16 cellular contexts compared by ENCODE assay signal in the genomic region with DNA sequence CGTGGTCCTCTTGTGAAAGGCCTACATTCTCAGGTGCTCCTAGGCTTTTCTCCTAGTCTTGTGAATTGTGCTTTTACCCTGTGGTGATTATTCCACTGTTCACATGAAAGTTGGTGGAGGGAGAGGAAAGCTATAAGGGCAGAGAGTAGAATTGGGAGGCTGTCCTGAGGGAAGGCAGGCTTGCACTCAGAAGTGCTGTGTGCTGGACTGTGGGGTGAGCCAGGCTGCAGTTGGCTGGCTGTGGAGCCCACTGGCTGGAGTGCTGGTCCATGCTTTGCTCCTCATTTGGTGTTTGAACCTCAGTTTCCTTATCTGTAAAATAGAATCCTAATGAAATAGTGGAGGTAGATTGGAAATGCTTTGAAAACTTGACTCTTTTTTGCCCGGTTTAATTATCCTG. TPM values are rescaled to one million over a fixed set of nuclear protein-coding genes. Genes with fewer than 3 reads are reported as not detected.
DNase-seq lines count a peak whose midpoint lies in the region; ATAC-seq, FAIRE-seq and TF ChIP-seq lines count a peak whose summit lies in the region.
"Had no signal": no experiment of that assay in that cellular context is flagged by ENCODE, and none has a peak within 500 bp of the region (broad histone marks: within the 10 kb centered on the region; RNA-seq: fewer than 3 reads in every experiment).

No MANE protein-coding gene starts in this region.

- CTCF ChIA-PET in Caco-2 (lab: Charles Lee) (no interaction called here), K562 (lab: Yijun Ruan, JAX; ENCODE audit: low intra/inter-chr PET ratio) (no interaction called here)

- H3K4me3 ChIP-seq in Caco-2 (ENCODE audit: low read depth, low read length) (no peak overlapping the region), K562 (no peak overlapping the region), right cardiac atrium (ENCODE audit: low read length) (no peak overlapping the region), gastrocnemius medialis (no peak overlapping the region)
- H3K4me3 ChIP-seq: BLaER1, SJCRH30 had no signal

- TF ChIP-seq RAD21 in K562 (CRISPR knock-in tag; conservative IDR thresholded peaks at IDR 0.05 in 1 of 2, IDR thresholded peaks at IDR 0.05 in 1 of 2): no peak

- no peak overlapping the region for H3K4me3 Mint-ChIP-seq in Caco-2 (ENCODE audit: unreplicated experiment)
- H3K4me3 Mint-ChIP-seq: CD8-positive, alpha-beta memory T cell had no signal

- H3K9ac ChIP-seq in K562 (ENCODE audit: insufficient read depth in 1 of 2, low read depth in 2 of 2, low read length in 2 of 2): no peak overlapping the region
- H3K9ac ChIP-seq: BLaER1 had no signal

- H3K36me3 Mint-ChIP-seq in Caco-2 (ENCODE audit: insufficient read depth, unreplicated experiment): peaks cover 4% of the 10 kb centered on the region

- intact Hi-C loops in Caco-2 (cut with micrococcal nuclease; ENCODE audit: unreplicated experiment): no loop called here
- intact Hi-C loops in K562 (cut with micrococcal nuclease): no loop called here
- intact Hi-C loops in right cardiac atrium (cut with DNase I): no loop called here
- intact Hi-C loops in gastrocnemius medialis (cut with DNase I; ENCODE audit: low total_unique reads): no loop called here

- H4K20me1 ChIP-seq in K562 (replicated peaks; ENCODE audit: control insufficient read depth, insufficient read depth, low read length): no peaks in the 10 kb centered on the region; the same call in none of the 2 replicates

- TF ChIP-seq CTCF in Caco-2 (IDR thresholded peaks at IDR 0.05; ENCODE audit: insufficient read depth in 1 of 2, low read depth in 1 of 2, low read length in 1 of 2, severe bottlenecking in 1 of 2, unreplicated experiment in 1 of 2): no peak
- no peak for TF ChIP-seq CTCF in K562 (IDR thresholded peaks at IDR 0.05 in 2 of 3, conservative IDR thresholded peaks at IDR 0.05 in 1 of 3; ENCODE audit: insufficient read depth in 2 of 3, low read depth in 1 of 3, low read length in 3 of 3)
- TF ChIP-seq CTCF in gastrocnemius medialis (IDR thresholded peaks at IDR 0.05 in 4 of 5, conservative IDR thresholded peaks at IDR 0.05 in 1 of 5): no peak

- H3K9me3 ChIP-seq in Caco-2 (no peaks in the 10 kb centered on the region), K562 (replicated peaks; ENCODE audit: control insufficient read depth, insufficient read depth, low read depth, low read length) (no peaks in the 10 kb centered on the region), right cardiac atrium (ENCODE audit: control insufficient read depth, low read length) (no peaks in the 10 kb centered on the region), gastrocnemius medialis (no peaks in the 10 kb centered on the region)
- H3K9me3 ChIP-seq: BLaER1 had no signal

- no peaks in the 10 kb centered on the region for H3K27me3 Mint-ChIP-seq in Caco-2 (ENCODE audit: insufficient read depth, unreplicated experiment)
- H3K27me3 Mint-ChIP-seq: CD8-positive, alpha-beta memory T cell had no signal

- no peak overlapping the region for H3K4me2 ChIP-seq in K562 (ENCODE audit: insufficient read depth, low read length)
- H3K4me2 ChIP-seq: BLaER1 had no signal

- H3K27ac Mint-ChIP-seq in Caco-2 (ENCODE audit: unreplicated experiment): peak overlapping the region; percentile 43

- peaks cover 68% of the 10 kb centered on the region for H3K79me2 ChIP-seq in K562 (ENCODE audit: control insufficient read depth, insufficient read depth, low read length)

- in situ Hi-C loops in K562 (cut with MboI) (no loop called here), gastrocnemius medialis (cut with MboI; ENCODE audit: low sequenced_read_pairs in 4 of 4) (no loop called here)

- no peak overlapping the region for H2AFZ ChIP-seq in K562 (ENCODE audit: low read depth, low read length)

- TF ChIP-seq EP300 in K562 (IDR thresholded peaks at IDR 0.05; ENCODE audit: low read length): no peak

- FAIRE-seq in K562 (lab: Jason Lieb, UNC): no peak
- FAIRE-seq: A204.1, GM12892 had no signal

- no peak for DNase-seq in Caco-2
- DNase-seq in K562 (ENCODE audit: extremely low read depth in 1 of 4, low spot score in 3 of 4): no peak
- no peak for DNase-seq in right cardiac atrium
- DNase-seq in gastrocnemius medialis: no peak
- DNase-seq in NCI-H2107 treated with DMSO at 0.1 percent for 48 hours (lab: John Stamatoyannopoulos, UW; ENCODE audit: unreplicated experiment): no peak
- no peak for DNase-seq in NCI-H510A (lab: John Stamatoyannopoulos, UW)
- DNase-seq: CD8-positive, alpha-beta memory T cell; DMS 273 treated with DMSO at 0.1 percent for 48 hours; GOT3; NCI-H187; RPMI8226; SJCRH30 had no signal

- 0 out of 3 replicates have a peak, but pooled peaks have one; percentile 17 for ATAC-seq in K562
- peak in 1 of 2 donors; percentile 31 for ATAC-seq in right cardiac atrium
- ATAC-seq in gastrocnemius medialis: no peak
- ATAC-seq in HG03039 (IDR thresholded peaks at IDR 0.05; ENCODE audit: unreplicated experiment): no peak

- no peaks in the 10 kb centered on the region for H3K9me3 Mint-ChIP-seq in Caco-2 (ENCODE audit: unreplicated experiment)
- H3K9me3 Mint-ChIP-seq: CD8-positive, alpha-beta memory T cell had no signal

- peaks cover 4% of the 10 kb centered on the region for H3K4me1 Mint-ChIP-seq in Caco-2 (ENCODE audit: low read depth, unreplicated experiment)

- H3K36me3 ChIP-seq in Caco-2 (ENCODE audit: control insufficient read depth, insufficient read depth, low read length) (no peaks in the 10 kb centered on the region), K562 (ENCODE audit: control insufficient read depth, insufficient read depth, low read length) (no peaks in the 10 kb centered on the region; the same call in 2 of the 3 replicates), gastrocnemius medialis (no peaks in the 10 kb centered on the region)

- BruUV-seq in Caco-2 (replicated peaks; lab: Mats Ljungman, UMichigan) (no TSS peak), K562 (replicated peaks; lab: Mats Ljungman, UMichigan) (no TSS peak)

- 90% methylated on average over 2 of the region's 2 CpGs for WGBS in K562 (ENCODE audit: insufficient coverage, low coverage, missing lambda C conversion rate)
- WGBS in right cardiac atrium: 93% methylated on average over 2 of the region's 2 CpGs

- TF ChIP-seq POLR2A in K562 (conservative IDR thresholded peaks at IDR 0.05) (no peak), gastrocnemius medialis (IDR thresholded peaks at IDR 0.05) (no peak)

- no peaks in the 10 kb centered on the region for H3K9me1 ChIP-seq in K562 (ENCODE audit: control insufficient read depth, insufficient read depth, low read length)

- H3K27ac ChIP-seq in K562 (ENCODE audit: extremely low read depth, low read depth, low read length) (no peak overlapping the region), right cardiac atrium (ENCODE audit: low read length) (peak overlapping the region; percentile 70), gastrocnemius medialis (peak overlapping the region; percentile 70 to 77 (median 74))
- H3K27ac ChIP-seq: BLaER1, SJCRH30 had no signal

- H3K4me1 ChIP-seq in Caco-2 (no peaks in the 10 kb centered on the region), K562 (replicated peaks in 1 of 2; ENCODE audit: control insufficient read depth in 2 of 2, insufficient read depth in 2 of 2, low read length in 2 of 2) (peaks cover 3 to 7% of the 10 kb centered on the region in 2 experiments; a peak in 2 of 5 replicates), right cardiac atrium (ENCODE audit: control insufficient read depth, insufficient read depth, low read length) (peaks cover 28% of the 10 kb centered on the region), gastrocnemius medialis (peaks cover 59 to 64% of the 10 kb centered on the region in 2 donors)
- H3K4me1 ChIP-seq: SJCRH30 had no signal

- POLR2A ChIA-PET in Caco-2 (lab: Charles Lee) (no interaction called here), K562 (lab: Yijun Ruan, JAX) (interaction anchor here (1.1 to 2.8 kb wide), 3 partner anchors 14 to 21 kb away, joined by 3 to 14 read pairs (median 5); partner anchors contain the start of gene LIMS1)

- no peaks in the 10 kb centered on the region for H3K27me3 ChIP-seq in Caco-2 (replicated peaks; ENCODE audit: control insufficient read depth, insufficient read depth, low read length)
- no peaks in the 10 kb centered on the region for H3K27me3 ChIP-seq in K562 (ENCODE audit: control insufficient read depth in 2 of 2, insufficient read depth in 2 of 2, low read length in 2 of 2)
- H3K27me3 ChIP-seq in right cardiac atrium (ENCODE audit: control insufficient read depth, insufficient read depth): no peaks in the 10 kb centered on the region
- H3K27me3 ChIP-seq in gastrocnemius medialis: no peaks in the 10 kb centered on the region
- H3K27me3 ChIP-seq: BLaER1, SJCRH30 had no signal

RNA-seq across cellular contexts. Expression of gene LIMS1, which starts 21.3 kb away (rescaled TPM):
- 67.2 and 75.2 TPM in 2 replicates for total RNA-seq in Caco-2 (2022)
- total RNA-seq in K562 (2011; cell fraction: chromatin; rRNA removed; ENCODE audit: low replicate concordance): 55.2 and 62.7 TPM in 2 replicates
- total RNA-seq in K562 (2011; cell fraction: nucleolus; rRNA removed): 33.2 and 44.6 TPM in 2 replicates
- 63.0 and 105 TPM in 2 replicates for total RNA-seq in K562 (2011; cell fraction: nucleoplasm; rRNA removed)
- total RNA-seq in K562 (2014; rRNA removed): 104 and 112 TPM in 2 replicates
- 77.7 and 84.8 TPM in 2 replicates for total RNA-seq in K562 (2014; rRNA removed; fragmentation: Illumina TruSeq; extraction: Trizol)
- 53.2 and 57.7 TPM in 2 replicates for total RNA-seq in K562 (2015; rRNA removed; fragmentation: Illumina TruSeq; extraction: Trizol)
- 86.8 and 101 TPM in 2 replicates for total RNA-seq in K562 (2021)
- polyA plus RNA-seq in K562 (2011; rRNA removed): 94.6 and 134 TPM in 2 replicates
- polyA plus RNA-seq in K562 (2011; cell fraction: cytosol; rRNA removed): 104 and 114 TPM in 2 replicates
- polyA plus RNA-seq in K562 (2011; cell fraction: nucleus; rRNA removed): 21.4 and 26.6 TPM in 2 replicates
- polyA plus RNA-seq in K562 (2012): 76.8 and 98.5 TPM in 2 replicates
- polyA plus RNA-seq in K562 (2014; fragmentation: Illumina TruSeq; extraction: Trizol): 87.3 and 98.5 TPM in 2 replicates
- 10 to 100 TPM; 52.8 to 81.0 TPM for polyA plus RNA-seq in K562 (2014; fragmentation: Nextera tagmentation; extraction: Ambion mirVana)
- polyA plus RNA-seq in K562 (2014; rRNA removed): 59.6 and 66.6 TPM in 2 replicates
- 181 and 244 TPM in 2 replicates for polyA minus RNA-seq in K562 (2011; rRNA and poly(A)+ RNA removed)
- 71.3 and 74.7 TPM in 2 replicates for polyA minus RNA-seq in K562 (2011; cell fraction: cytosol; rRNA and poly(A)+ RNA removed)
- 20.7 and 31.4 TPM in 2 replicates for polyA minus RNA-seq in K562 (2011; cell fraction: nucleus; rRNA and poly(A)+ RNA removed)
- 10 to 100 TPM; 45.5 to 65.6 (median 55.9) TPM for total RNA-seq in right cardiac atrium
- 21.4 TPM for polyA plus RNA-seq in right cardiac atrium
- 100 to 1,000 TPM; 147 to 308 (median 224) TPM for total RNA-seq in gastrocnemius medialis
